In the genomic region with DNA sequence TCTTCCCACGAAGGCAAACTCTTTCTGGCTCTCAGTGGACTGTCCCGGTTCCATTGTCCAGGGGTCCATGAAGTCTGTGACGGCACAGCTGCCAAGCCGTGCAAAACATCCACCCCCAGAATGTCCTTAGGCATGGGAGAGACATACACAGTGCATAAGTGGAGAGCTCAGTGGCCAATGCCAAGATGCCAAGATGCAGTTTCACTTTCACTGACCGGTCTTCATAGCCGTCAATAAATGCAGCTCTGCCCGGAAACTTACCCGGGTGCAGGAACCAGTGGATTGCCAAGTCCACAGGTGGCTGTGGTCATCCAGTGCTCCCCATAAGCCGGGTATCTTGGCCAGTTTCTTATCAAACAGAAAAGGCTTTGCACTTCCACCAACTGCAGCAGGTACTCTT, we compare ENCODE assay signal across 26 cellular contexts.
DNase-seq lines count a peak whose midpoint lies in the region; ATAC-seq and TF ChIP-seq lines count a peak whose summit lies in the region.
"Had no signal": no experiment of that assay in that cellular context is flagged by ENCODE, and none has a peak within 500 bp of the region (broad histone marks: within the 10 kb centered on the region; RNA-seq: fewer than 3 reads in every experiment).

No MANE protein-coding gene starts in this region.

- peaks cover 0 to 5% of the 10 kb centered on the region in 2 donors for H3K27me3 ChIP-seq in left lung
- H3K27me3 ChIP-seq: BLaER1 treated with 17β-estradiol and CSF1 and Interleukin-3, amounts not matched to agents 10 nM and 100 nM had no signal

- intact Hi-C loops in left lung (cut with DNase I): no loop called here

- ATAC-seq in left lung: peak; percentile 83
- ATAC-seq in HG03354 (IDR thresholded peaks at IDR 0.05; ENCODE audit: poor library complexity, severe bottlenecking, unreplicated experiment): no peak
- no peak for ATAC-seq in GM19324 (IDR thresholded peaks at IDR 0.05; ENCODE audit: low FRiP score, unreplicated experiment)
- ATAC-seq: GM12878 had no signal

- H3K9me3 ChIP-seq in left lung: no peaks in the 10 kb centered on the region
- H3K9me3 ChIP-seq: BLaER1 treated with 17β-estradiol and CSF1 and Interleukin-3, amounts not matched to agents 10 nM and 100 nM had no signal

- no peak overlapping the region for H3K4me3 ChIP-seq in left lung
- H3K4me3 ChIP-seq: BLaER1 treated with 17β-estradiol and CSF1 and Interleukin-3, amounts not matched to agents 10 nM and 100 nM; GM12878; PC-9 had no signal

- H3K4me1 ChIP-seq in left lung: no peaks in the 10 kb centered on the region
- H3K4me1 ChIP-seq: BLaER1 treated with 17β-estradiol and CSF1 and Interleukin-3, amounts not matched to agents 10 nM and 100 nM had no signal

- no peak overlapping the region for H3K27ac ChIP-seq in left lung
- H3K27ac ChIP-seq: BLaER1 treated with 17β-estradiol and CSF1 and Interleukin-3, amounts not matched to agents 10 nM and 100 nM; PC-9; RWPE1 had no signal

- no peaks in the 10 kb centered on the region for H3K36me3 ChIP-seq in left lung
- H3K36me3 ChIP-seq: BLaER1 treated with 17β-estradiol and CSF1 and Interleukin-3, amounts not matched to agents 10 nM and 100 nM had no signal

- DNase-seq in Daoy (ENCODE audit: low read depth): peak; percentile 27
- DNase-seq in RPMI7951 (ENCODE audit: low read depth): peak; percentile 1
- DNase-seq in left lung: no peak
- DNase-seq in pons (ENCODE audit: low spot score): peak; percentile 58
- no peak for DNase-seq in AML-193 (lab: John Stamatoyannopoulos, UW)
- DNase-seq in activated naive CD4-positive, alpha-beta T cell (lab: John Stamatoyannopoulos, UW): no peak
- DNase-seq: CD4-positive, alpha-beta T cell; COR-L47; DMS53; GDM1; HCEC 1CT; Karpas-422; NCI-H1092; NCI-H1417 treated with DMSO at 0.1 percent for 48 hours; NCI-H187; NCI-H2107; NCI-H524; NCI-H774; NK-92 treated with Interleukin-12 subunit alpha and Interleukin-12 subunit beta, amount 100 ng/mL, for 24 hours; PC-9; SHP77 had no signal

- no peak for TF ChIP-seq CTCF in left lung (IDR thresholded peaks at IDR 0.05)

Comparison
In these comparisons a context has a peak if more than half of its experiments do, and no peak if none do; other contexts are left out.
1. DNase-seq: peak in Daoy (single experiment), RPMI7951 (single experiment) and pons (single experiment); none in left lung (0 of 2), AML-193 (0 of 2) and activated naive CD4-positive, alpha-beta T cell (0 of 4).